13 cellular contexts compared by ENCODE assay signal in the genomic region with DNA sequence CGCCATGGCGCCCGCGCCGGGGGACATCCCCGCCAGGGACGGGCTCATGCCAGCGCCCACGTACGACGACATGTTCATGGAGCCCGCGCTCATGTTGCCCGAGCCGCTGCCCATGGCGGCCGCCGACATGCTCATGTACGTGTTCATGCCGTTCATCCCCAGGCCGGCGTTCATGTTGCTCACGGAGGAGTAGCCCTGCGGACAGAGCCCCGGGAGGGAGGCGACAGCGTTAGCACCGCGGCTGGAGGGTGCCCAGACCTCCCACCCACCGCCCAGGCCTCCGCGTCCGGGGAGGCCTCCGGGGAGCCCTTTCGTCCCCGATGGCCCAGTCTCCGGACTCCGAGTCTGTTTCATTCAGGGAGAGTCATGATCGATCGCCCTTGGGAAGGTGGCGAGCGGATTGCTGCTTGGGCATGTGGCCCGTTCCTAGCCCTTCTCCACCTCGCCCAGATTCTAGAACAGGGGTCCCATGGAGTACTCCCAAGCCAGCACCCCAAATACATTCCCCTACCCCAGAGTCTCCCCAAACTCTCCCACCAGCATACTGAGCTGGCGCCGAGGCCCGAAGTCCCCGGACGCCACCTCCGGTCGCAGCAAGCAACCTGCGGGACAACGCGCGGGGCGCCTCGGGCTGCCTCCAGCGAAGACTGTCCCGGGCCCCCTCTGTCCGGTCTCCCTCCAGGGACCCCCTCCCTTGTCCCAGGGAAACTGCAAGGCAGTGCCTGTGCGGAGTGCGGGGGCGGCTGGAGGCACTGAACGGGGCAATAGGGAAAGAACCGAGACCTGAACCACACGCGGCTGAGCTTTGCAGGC. TPM values are rescaled to one million over a fixed set of nuclear protein-coding genes. Genes with fewer than 3 reads are reported as not detected.
DNase-seq lines count a peak whose midpoint lies in the region; ATAC-seq and TF ChIP-seq lines count a peak whose summit lies in the region.
"Had no signal": no experiment of that assay in that cellular context is flagged by ENCODE, and none has a peak within 500 bp of the region (broad histone marks: within the 10 kb centered on the region; RNA-seq: fewer than 3 reads in every experiment).

No MANE protein-coding gene starts in this region.

- H3K36me3 ChIP-seq in H7 (replicated peaks; ENCODE audit: control insufficient read depth, insufficient read depth, low read length) (no peaks in the 10 kb centered on the region), PC-9 (ENCODE audit: low read depth) (no peaks in the 10 kb centered on the region), iPS DF 6.9 (ENCODE audit: control insufficient read depth, insufficient read depth, low read length) (no peaks in the 10 kb centered on the region)

- H3K4me2 ChIP-seq in PC-9 = peak overlapping the region; percentile 36; the same call in 1 of the 2 replicates

- POLR2A ChIA-PET in PC-9 (lab: Charles Lee; ENCODE audit: unreplicated experiment) = no interaction called here

- no TSS peak for BruUV-seq in PC-9 (replicated peaks; lab: Mats Ljungman, UMichigan)

- H4K20me1 ChIP-seq in PC-9 (ENCODE audit: insufficient read depth) = no peaks in the 10 kb centered on the region

- WGBS in iPS DF 6.9 (ENCODE audit: insufficient coverage, insufficient read length) = no CpG with 5 or more reads among the region's 67 CpGs

- H3K9me2 ChIP-seq in PC-9 (ENCODE audit: insufficient read depth) = no peaks in the 10 kb centered on the region

- ATAC-seq in HG03354 (IDR thresholded peaks at IDR 0.05; ENCODE audit: poor library complexity, severe bottlenecking, unreplicated experiment) = no peak

- no peaks in the 10 kb centered on the region for H3K79me2 ChIP-seq in PC-9 (ENCODE audit: low read depth)

- H3K9me3 ChIP-seq in PC-9 (ENCODE audit: insufficient read depth, low read depth) (no peaks in the 10 kb centered on the region), iPS DF 6.9 (ENCODE audit: control insufficient read depth, insufficient read depth, low read length) (no peaks in the 10 kb centered on the region)

- TF ChIP-seq CTCF in PC-9 (conservative IDR thresholded peaks at IDR 0.05) = no peak

- H3K4me1 ChIP-seq in PC-9 (replicated peaks; ENCODE audit: insufficient read depth) (no peaks in the 10 kb centered on the region), iPS DF 6.9 (ENCODE audit: control insufficient read depth, insufficient read depth, low read length) (peaks cover 12% of the 10 kb centered on the region)

- CTCF ChIA-PET in PC-9 (lab: Charles Lee) = no interaction called here

- intact Hi-C loops in PC-9 (cut with micrococcal nuclease; ENCODE audit: unreplicated experiment) = loop anchor here (5.0 to 10.0 kb wide), 2 partner anchors 102 to 196 kb away; no protein-coding TSS in a partner anchor

- H2AFZ ChIP-seq in PC-9 = no peak overlapping the region

- no peaks in the 10 kb centered on the region for H3F3A ChIP-seq in PC-9 (ENCODE audit: insufficient read depth, low read depth)

- no peak overlapping the region for H3K27ac ChIP-seq in PC-9
- no peak overlapping the region for H3K27ac ChIP-seq in iPS DF 6.9 (ENCODE audit: low read length)

- peak; percentile 67 for DNase-seq in H7
- no peak for DNase-seq in PC-9
- no peak for DNase-seq in iPS DF 6.9 (ENCODE audit: low read depth, low spot score)
- no peak for DNase-seq in skeletal muscle cell (ENCODE audit: low read depth)
- no peak for DNase-seq in activated T-cell treated with anti-CD3 and anti-CD28 coated beads, Interleukin-2, amount 50 U/mL, for 48 hours
- DNase-seq in DMS153 treated with DMSO at 0.1 percent for 48 hours (lab: John Stamatoyannopoulos, UW; ENCODE audit: unreplicated experiment) = no peak
- no peak for DNase-seq in activated gamma-delta T cell (lab: John Stamatoyannopoulos, UW)
- DNase-seq: activated CD8-positive, alpha-beta memory T cell treated with anti-CD3 and anti-CD28 coated beads, Interleukin-2, amount 50 U/mL, for 4 hours; EL; islet precursor cell; Karpas-422; stimulated activated CD4-positive, alpha-beta T cell treated with anti-CD3 and anti-CD28 coated beads, Interleukin-4, amount 100 ng/mL, for 1 hour had no signal

- H3K27me3 ChIP-seq in H7 (ENCODE audit: control insufficient read depth, insufficient read depth, low read length) (peaks cover 94% of the 10 kb centered on the region), PC-9 (ENCODE audit: insufficient read depth, low read depth) (no peaks in the 10 kb centered on the region), iPS DF 6.9 (ENCODE audit: control insufficient read depth, insufficient read depth, low read length) (peaks cover 86% of the 10 kb centered on the region)

- H3K4me3 ChIP-seq in H7 (ENCODE audit: insufficient read depth, low read depth, low read length) = peak overlapping the region; percentile 47
- H3K4me3 ChIP-seq in PC-9 = no peak overlapping the region
- 0 out of 2 replicates have a peak overlapping the region, but pooled peaks have one; percentile 6 for H3K4me3 ChIP-seq in iPS DF 6.9 (ENCODE audit: low read length)
- H3K4me3 ChIP-seq in skeletal muscle cell (ENCODE audit: low read depth, low read length) = peak overlapping the region; percentile 18

RNA-seq across cellular contexts. Expression of a gene that starts 1.2 kb away (rescaled TPM):
- total RNA-seq in H7 (2014; rRNA removed; shearing (Covaris generic)) = 6.4 and 19.3 TPM in 2 replicates
- not detected in 2 replicates for total RNA-seq in PC-9 (2021)
